ENCODE assay signal across 32 cellular contexts in the genomic region with DNA sequence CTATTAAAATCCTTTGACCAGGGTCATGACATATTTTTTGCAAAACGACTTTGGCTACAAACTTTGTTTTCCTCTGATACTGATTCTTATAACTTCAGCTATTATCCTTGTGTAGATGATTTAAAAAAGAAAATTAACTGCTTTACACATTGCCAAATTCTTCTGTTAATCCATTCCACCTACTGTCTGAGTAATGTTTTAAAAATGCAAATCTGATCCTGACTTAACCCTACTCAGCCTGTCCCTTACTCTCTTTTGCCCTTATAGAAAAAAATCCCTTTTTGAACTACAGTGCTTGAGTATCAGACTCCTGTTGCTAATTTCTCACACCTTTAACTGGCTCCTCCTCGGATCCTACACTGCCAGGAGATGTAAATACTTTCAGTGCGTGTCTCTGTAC.
"Had no signal": no experiment of that assay in that cellular context is flagged by ENCODE, and none has a peak within 500 bp of the region (broad histone marks: within the 10 kb centered on the region; RNA-seq: fewer than 3 reads in every experiment).

No MANE protein-coding gene starts in this region.

- H3K9me3 ChIP-seq: heart left ventricle, neutrophil, stomach, tibial artery, upper lobe of right lung had no signal

- ATAC-seq: activated CD8-positive, alpha-beta T cell treated with anti-CD3 and anti-CD28 coated beads, Interleukin-2, amount 10 ng/mL, durations not matched to agents 7 days and 5 days; activated T-cell treated with anti-CD3 and anti-CD28 coated beads, Interleukin-2, amount 50 U/mL, for 72 hours; effector memory CD8-positive, alpha-beta T cell; esophagus mucosa; heart left ventricle; sciatic nerve; stimulated activated naive B cell treated with anti-CD40 and anti-IgM and Interleukin-4, amounts not matched to agents 10 μg/mL and 1 μg/mL and 100 μg/mL, for 72 hours; upper lobe of right lung had no signal

- FAIRE-seq: endothelial cell of umbilical vein, kidney, small intestine had no signal

- H3K9me3 Mint-ChIP-seq: brain, mesothelial cell of epicardium, nephron progenitor cell had no signal

- H3K4me1 Mint-ChIP-seq: activated B cell treated with CpG ODN at 0.5 μM for 24 hours; immature natural killer cell; naive B cell; stimulated activated naive B cell treated with anti-CD40 and anti-IgM and Interleukin-4, amounts not matched to agents 10 μg/mL and 1 μg/mL and 100 μg/mL, for 72 hours had no signal

- H3K4me1 ChIP-seq: heart left ventricle, upper lobe of right lung had no signal

- H3K27me3 Mint-ChIP-seq: activated B cell treated with CpG ODN at 0.5 μM for 24 hours; activated naive CD8-positive, alpha-beta T cell; effector memory CD8-positive, alpha-beta T cell; naive B cell; stimulated activated naive B cell treated with anti-CD40 and anti-IgM and Interleukin-4, amounts not matched to agents 10 μg/mL and 1 μg/mL and 100 μg/mL, for 72 hours had no signal

- H3K27ac Mint-ChIP-seq: activated B cell treated with CpG ODN at 0.5 μM for 24 hours; activated CD8-positive, alpha-beta T cell treated with anti-CD3 and anti-CD28 coated beads, Interleukin-2, amount 10 ng/mL, durations not matched to agents 7 days and 5 days; activated naive CD8-positive, alpha-beta T cell; activated T-cell treated with anti-CD3 and anti-CD28 coated beads, Interleukin-2, amount 50 U/mL, for 72 hours; brain; effector memory CD8-positive, alpha-beta T cell; immature natural killer cell; mesothelial cell of epicardium; naive B cell; nephron progenitor cell; stimulated activated naive B cell treated with anti-CD40 and anti-IgM and Interleukin-4, amounts not matched to agents 10 μg/mL and 1 μg/mL and 100 μg/mL, for 72 hours had no signal

- H3K27me3 ChIP-seq: heart left ventricle, neutrophil, stomach, tibial artery, upper lobe of right lung had no signal

- H3K36me3 Mint-ChIP-seq: activated naive CD8-positive, alpha-beta T cell; naive B cell; stimulated activated naive B cell treated with anti-CD40 and anti-IgM and Interleukin-4, amounts not matched to agents 10 μg/mL and 1 μg/mL and 100 μg/mL, for 72 hours had no signal

- H3K4me3 Mint-ChIP-seq: activated B cell treated with CpG ODN at 0.5 μM for 24 hours; activated CD8-positive, alpha-beta T cell treated with anti-CD3 and anti-CD28 coated beads, Interleukin-2, amount 10 ng/mL, durations not matched to agents 7 days and 5 days; activated naive CD8-positive, alpha-beta T cell; activated T-cell treated with anti-CD3 and anti-CD28 coated beads, Interleukin-2, amount 50 U/mL, for 72 hours; brain; effector memory CD8-positive, alpha-beta T cell; immature natural killer cell; mesothelial cell of epicardium; naive B cell; nephron progenitor cell; stimulated activated naive B cell treated with anti-CD40 and anti-IgM and Interleukin-4, amounts not matched to agents 10 μg/mL and 1 μg/mL and 100 μg/mL, for 72 hours had no signal

- H3K4me3 ChIP-seq: heart left ventricle, stomach, tibial artery, upper lobe of right lung had no signal

- H3K27ac ChIP-seq: heart left ventricle, neutrophil, stomach, tibial artery, upper lobe of right lung had no signal

- DNase-seq: activated B cell treated with CpG ODN at 0.5 μM for 24 hours; activated CD4-positive, alpha-beta T cell treated with anti-CD3 and anti-CD28 coated beads, Interleukin-2, amount 50 U/mL, for 1 hour; activated CD8-positive, alpha-beta T cell treated with anti-CD3 and anti-CD28 coated beads, Interleukin-2, amount 10 ng/mL, durations not matched to agents 7 days and 5 days; activated naive CD4-positive, alpha-beta T cell; activated T-cell treated with anti-CD3 and anti-CD28 coated beads for 4 hours; activated T-cell treated with anti-CD3 and anti-CD28 coated beads, Interleukin-2, amount 50 U/mL, for 72 hours; anterior cingulate cortex; cortex of kidney; effector memory CD8-positive, alpha-beta T cell; foreskin fibroblast; heart left ventricle; hypothalamus; immature natural killer cell; kidney; left colon; mammary epithelial cell; naive B cell; nephron progenitor cell; stimulated activated CD4-positive, alpha-beta T cell treated with anti-CD3 and anti-CD28 coated beads, Interleukin-1b, Interleukin-23, amount 100 ng/mL, for 48 hours; stimulated activated naive B cell treated with anti-CD40 and anti-IgM and Interleukin-4, amounts not matched to agents 10 μg/mL and 1 μg/mL and 100 μg/mL, for 72 hours; stomach; T-helper 2 cell; tibial artery; upper lobe of right lung had no signal

- H3K36me3 ChIP-seq: heart left ventricle, neutrophil, stomach, tibial artery, upper lobe of right lung had no signal
